In the genomic region with DNA sequence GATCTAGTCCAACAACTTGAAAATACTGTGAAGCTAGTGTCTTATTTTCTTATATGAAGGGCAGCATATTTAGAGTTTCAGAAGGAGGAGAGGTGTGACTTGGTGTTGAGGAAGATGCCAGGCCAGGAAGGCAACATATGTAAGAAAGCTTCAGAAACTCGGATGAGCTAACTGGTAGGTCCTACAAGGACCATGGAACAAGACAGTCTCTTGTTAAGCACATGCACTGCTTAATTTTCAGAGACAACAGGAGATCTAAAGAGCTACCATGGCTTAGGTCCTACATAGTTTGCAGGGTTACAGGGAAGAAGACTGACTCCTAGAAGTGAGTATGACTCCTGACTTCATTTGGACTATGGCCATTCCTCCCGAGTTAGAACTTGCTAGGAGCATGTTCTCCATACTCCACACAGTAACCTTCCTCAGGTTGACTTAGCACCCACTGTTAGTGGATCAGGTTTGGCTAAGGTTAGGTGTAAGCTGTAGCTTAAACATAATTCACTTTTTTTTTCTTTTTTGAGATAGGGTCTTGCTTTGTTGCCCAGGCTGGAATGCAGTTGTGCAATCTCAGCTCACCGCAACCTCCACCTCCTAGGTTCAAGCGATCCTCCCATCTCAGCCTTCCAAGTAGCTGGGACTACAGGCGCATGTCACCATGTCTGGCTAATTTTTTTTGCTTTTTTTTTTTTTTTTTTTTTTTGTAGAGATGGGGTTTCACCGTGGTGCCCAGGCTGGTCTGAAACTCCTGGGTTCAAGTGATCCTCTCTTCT, we compare ENCODE assay signal across 3 cellular contexts.
TF ChIP-seq lines count a peak whose summit lies in the region.

No MANE protein-coding gene starts in this region.

TF ChIP-seq in GM12891, 5 proteins besides CTCF, POLR2A, EP300 and RAD21:
- TF ChIP-seq TAF1 (IDR thresholded peaks at IDR 0.05; ENCODE audit: low read depth, low read length) (no peak), POU2F2 (IDR thresholded peaks at IDR 0.05; ENCODE audit: low read depth, low read length) (no peak), POLR2AphosphoS5 (IDR thresholded peaks at IDR 0.05; ENCODE audit: low read depth, low read length) (no peak), SPI1 (IDR thresholded peaks at IDR 0.05; ENCODE audit: low read depth, low read length) (no peak), PAX5 (IDR thresholded peaks at IDR 0.05; ENCODE audit: insufficient read depth, low read length, severe bottlenecking) (no peak)

TF ChIP-seq in HEK293, 187 proteins besides CTCF, POLR2A, EP300 and RAD21:
- TF ChIP-seq ZSCAN23 (tag by site-specific recombination; IDR thresholded peaks at IDR 0.05) (no peak), KLF16 (tag by site-specific recombination; IDR thresholded peaks at IDR 0.05) (no peak)
- TF ChIP-seq, protein P1, sequence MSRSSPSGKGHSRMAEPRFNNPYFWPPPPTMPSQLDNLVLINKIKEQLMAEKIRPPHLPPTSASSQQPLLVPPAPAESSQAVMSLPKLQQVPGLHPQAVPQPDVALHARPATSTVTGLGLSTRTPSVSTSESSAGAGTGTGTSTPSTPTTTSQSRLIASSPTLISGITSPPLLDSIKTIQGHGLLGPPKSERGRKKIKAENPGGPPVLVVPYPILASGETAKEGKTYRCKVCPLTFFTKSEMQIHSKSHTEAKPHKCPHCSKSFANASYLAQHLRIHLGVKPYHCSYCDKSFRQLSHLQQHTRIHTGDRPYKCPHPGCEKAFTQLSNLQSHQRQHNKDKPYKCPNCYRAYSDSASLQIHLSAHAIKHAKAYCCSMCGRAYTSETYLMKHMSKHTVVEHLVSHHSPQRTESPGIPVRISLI (tag by site-specific recombination; IDR thresholded peaks at IDR 0.05): peak; percentile 68; the same call in 1 of the 2 replicates

TF ChIP-seq in K562, 482 proteins besides CTCF, POLR2A, EP300 and RAD21:
- TF ChIP-seq DIDO1 (tag; IDR thresholded peaks at IDR 0.05; ENCODE audit: low read depth) (no peak), CEBPG (CRISPR knock-in tag; IDR thresholded peaks at IDR 0.05) (no peak), CEBPG (tag; conservative IDR thresholded peaks at IDR 0.05 in 1 of 2, IDR thresholded peaks at IDR 0.05 in 1 of 2) (0 out of 4 replicates have a peak, but pooled peaks of 1 of the 2 experiments have one; percentile 7), ZNF121 (CRISPR knock-in tag; conservative IDR thresholded peaks at IDR 0.05) (peak; percentile 28; the same call in 1 of the 2 replicates), CEBPB (tag; IDR thresholded peaks at IDR 0.05) (peak; percentile 56), ILF3 (IDR thresholded peaks at IDR 0.05; ENCODE audit: borderline replicate concordance) (no peak), RBM34 (IDR thresholded peaks at IDR 0.05; ENCODE audit: borderline replicate concordance, insufficient read depth, low read length) (no peak), SAFB (IDR thresholded peaks at IDR 0.05; ENCODE audit: borderline replicate concordance, low read depth, low read length) (no peak)
- TF ChIP-seq, protein P2, sequence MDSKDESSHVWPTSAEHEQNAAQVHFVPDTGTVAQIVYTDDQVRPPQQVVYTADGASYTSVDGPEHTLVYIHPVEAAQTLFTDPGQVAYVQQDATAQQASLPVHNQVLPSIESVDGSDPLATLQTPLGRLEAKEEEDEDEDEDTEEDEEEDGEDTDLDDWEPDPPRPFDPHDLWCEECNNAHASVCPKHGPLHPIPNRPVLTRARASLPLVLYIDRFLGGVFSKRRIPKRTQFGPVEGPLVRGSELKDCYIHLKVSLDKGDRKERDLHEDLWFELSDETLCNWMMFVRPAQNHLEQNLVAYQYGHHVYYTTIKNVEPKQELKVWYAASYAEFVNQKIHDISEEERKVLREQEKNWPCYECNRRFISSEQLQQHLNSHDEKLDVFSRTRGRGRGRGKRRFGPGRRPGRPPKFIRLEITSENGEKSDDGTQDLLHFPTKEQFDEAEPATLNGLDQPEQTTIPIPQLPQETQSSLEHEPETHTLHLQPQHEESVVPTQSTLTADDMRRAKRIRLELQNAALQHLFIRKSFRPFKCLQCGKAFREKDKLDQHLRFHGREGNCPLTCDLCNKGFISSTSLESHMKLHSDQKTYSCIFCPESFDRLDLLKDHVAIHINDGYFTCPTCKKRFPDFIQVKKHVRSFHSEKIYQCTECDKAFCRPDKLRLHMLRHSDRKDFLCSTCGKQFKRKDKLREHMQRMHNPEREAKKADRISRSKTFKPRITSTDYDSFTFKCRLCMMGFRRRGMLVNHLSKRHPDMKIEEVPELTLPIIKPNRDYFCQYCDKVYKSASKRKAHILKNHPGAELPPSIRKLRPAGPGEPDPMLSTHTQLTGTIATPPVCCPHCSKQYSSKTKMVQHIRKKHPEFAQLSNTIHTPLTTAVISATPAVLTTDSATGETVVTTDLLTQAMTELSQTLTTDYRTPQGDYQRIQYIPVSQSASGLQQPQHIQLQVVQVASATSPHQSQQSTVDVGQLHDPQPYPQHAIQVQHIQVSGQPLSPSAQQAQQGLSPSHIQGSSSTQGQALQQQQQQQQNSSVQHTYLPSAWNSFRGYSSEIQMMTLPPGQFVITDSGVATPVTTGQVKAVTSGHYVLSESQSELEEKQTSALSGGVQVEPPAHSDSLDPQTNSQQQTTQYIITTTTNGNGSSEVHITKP (IDR thresholded peaks at IDR 0.05; ENCODE audit: partially characterized antibody): no peak
